ENCODE assay signal across 1 cellular context in genomic region chr14:38042356-38042755, GRCh38.
TF ChIP-seq lines count a peak whose summit lies in the region.

No MANE protein-coding gene starts in this region.

TF ChIP-seq in GM23338, 12 proteins besides CTCF, POLR2A, EP300 and RAD21 (continued from another document):
- no peak for TF ChIP-seq REST (IDR thresholded peaks at IDR 0.05; ENCODE audit: unreplicated experiment)
- TF ChIP-seq EZH2phosphoT487 (IDR thresholded peaks at IDR 0.05; ENCODE audit: unreplicated experiment) = no peak
